13 cellular contexts compared by ENCODE assay signal in the genomic region with DNA sequence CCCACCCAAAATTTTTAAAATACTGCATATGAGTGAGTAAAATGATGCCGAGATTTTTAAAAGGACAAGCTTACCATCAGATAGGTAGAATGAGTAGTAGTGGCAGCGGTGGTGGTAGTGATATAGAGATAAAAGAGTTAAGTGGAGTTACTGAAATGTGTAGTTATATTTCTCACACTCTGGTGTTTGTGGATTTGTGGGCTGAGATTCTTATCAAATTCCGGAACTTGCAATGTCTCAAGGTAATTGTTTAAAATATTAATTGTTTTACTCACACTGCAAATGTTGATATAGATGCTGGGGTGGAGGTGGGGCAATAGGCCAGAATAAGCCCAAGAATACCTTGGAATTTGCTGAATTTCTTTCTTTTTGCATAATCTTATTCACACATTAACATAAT. TPM values are rescaled to one million over a fixed set of nuclear protein-coding genes. Genes with fewer than 3 reads are reported as not detected.
DNase-seq lines count a peak whose midpoint lies in the region; ATAC-seq and TF ChIP-seq lines count a peak whose summit lies in the region.
"Had no signal": no experiment of that assay in that cellular context is flagged by ENCODE, and none has a peak within 500 bp of the region (broad histone marks: within the 10 kb centered on the region; RNA-seq: fewer than 3 reads in every experiment).

No MANE protein-coding gene starts in this region.

- intact Hi-C loops in CD8-positive, alpha-beta T cell (cut with DNase I, micrococcal nuclease) = no loop called here
- intact Hi-C loops in sigmoid colon (cut with DNase I) (no loop called here), CD14-positive monocyte (cut with micrococcal nuclease) (no loop called here)

- no peaks in the 10 kb centered on the region for H3K9me3 ChIP-seq in CD8-positive, alpha-beta T cell (ENCODE audit: low read length)
- no peaks in the 10 kb centered on the region for H3K9me3 ChIP-seq in sigmoid colon
- H3K9me3 ChIP-seq: BLaER1 treated with 17β-estradiol and CSF1 and Interleukin-3, amounts not matched to agents 10 nM and 100 nM; MG63 had no signal

- no peaks in the 10 kb centered on the region for H3K9me3 Mint-ChIP-seq in CD8-positive, alpha-beta T cell
- H3K9me3 Mint-ChIP-seq in activated naive CD4-positive, alpha-beta T cell treated with anti-CD3 and anti-CD28 coated beads, Interleukin-2, amount 10 ng/mL, durations not matched to agents 7 days and 5 days = no peaks in the 10 kb centered on the region
- no peaks in the 10 kb centered on the region for H3K9me3 Mint-ChIP-seq in HFFc6
- no peaks in the 10 kb centered on the region for H3K9me3 Mint-ChIP-seq in CD14-positive monocyte
- H3K9me3 Mint-ChIP-seq: type B pancreatic cell had no signal

- TF ChIP-seq EP300 in sigmoid colon (IDR thresholded peaks at IDR 0.05) = no peak

- no peaks in the 10 kb centered on the region for H3K36me3 Mint-ChIP-seq in CD8-positive, alpha-beta T cell
- H3K36me3 Mint-ChIP-seq in activated naive CD4-positive, alpha-beta T cell treated with anti-CD3 and anti-CD28 coated beads, Interleukin-2, amount 10 ng/mL, durations not matched to agents 7 days and 5 days = no peaks in the 10 kb centered on the region
- H3K36me3 Mint-ChIP-seq in HFFc6 (ENCODE audit: low read depth) (no peaks in the 10 kb centered on the region), CD14-positive monocyte (no peaks in the 10 kb centered on the region)
- H3K36me3 Mint-ChIP-seq: type B pancreatic cell had no signal

- no peak overlapping the region for H3K27ac ChIP-seq in CD8-positive, alpha-beta T cell (ENCODE audit: low read depth, low read length)
- no peak overlapping the region for H3K27ac ChIP-seq in sigmoid colon
- H3K27ac ChIP-seq: BLaER1 treated with 17β-estradiol and CSF1 and Interleukin-3, amounts not matched to agents 10 nM and 100 nM had no signal

- H3K27me3 ChIP-seq in CD8-positive, alpha-beta T cell (ENCODE audit: insufficient read depth, low read length) = no peaks in the 10 kb centered on the region
- H3K27me3 ChIP-seq in sigmoid colon = no peaks in the 10 kb centered on the region
- H3K27me3 ChIP-seq: BLaER1 treated with 17β-estradiol and CSF1 and Interleukin-3, amounts not matched to agents 10 nM and 100 nM; MG63 had no signal

- peaks cover 25% of the 10 kb centered on the region for H3K4me1 ChIP-seq in CD8-positive, alpha-beta T cell (ENCODE audit: insufficient read depth, low read length)
- no peaks in the 10 kb centered on the region for H3K4me1 ChIP-seq in sigmoid colon
- H3K4me1 ChIP-seq: BLaER1 treated with 17β-estradiol and CSF1 and Interleukin-3, amounts not matched to agents 10 nM and 100 nM had no signal

- TF ChIP-seq POLR2A in sigmoid colon (IDR thresholded peaks at IDR 0.05) = no peak

- ATAC-seq in CD8-positive, alpha-beta T cell = peak; percentile 80
- peak; percentile 43 for ATAC-seq in GM19395 (IDR thresholded peaks at IDR 0.05; ENCODE audit: unreplicated experiment)
- ATAC-seq in HG03175 (IDR thresholded peaks at IDR 0.05; ENCODE audit: unreplicated experiment) = peak; percentile 62

- H3K4me3 Mint-ChIP-seq in CD8-positive, alpha-beta T cell = peak overlapping the region; percentile 62
- peak overlapping the region; percentile 17 for H3K4me3 Mint-ChIP-seq in activated naive CD4-positive, alpha-beta T cell treated with anti-CD3 and anti-CD28 coated beads, Interleukin-2, amount 10 ng/mL, durations not matched to agents 7 days and 5 days
- H3K4me3 Mint-ChIP-seq in HFFc6 = no peak overlapping the region
- H3K4me3 Mint-ChIP-seq in CD14-positive monocyte = no peak overlapping the region
- H3K4me3 Mint-ChIP-seq: type B pancreatic cell had no signal

- H3K27ac Mint-ChIP-seq in CD8-positive, alpha-beta T cell = no peak overlapping the region
- peak overlapping the region; percentile 74 for H3K27ac Mint-ChIP-seq in activated naive CD4-positive, alpha-beta T cell treated with anti-CD3 and anti-CD28 coated beads, Interleukin-2, amount 10 ng/mL, durations not matched to agents 7 days and 5 days
- no peak overlapping the region for H3K27ac Mint-ChIP-seq in HFFc6
- H3K27ac Mint-ChIP-seq in CD14-positive monocyte = no peak overlapping the region
- H3K27ac Mint-ChIP-seq: type B pancreatic cell had no signal

- CTCF ChIA-PET in CD8-positive, alpha-beta T cell (lab: Charles Lee) = interaction anchor here (1.2 to 1.4 kb wide), 3 partner anchors 11 to 84 kb away, joined by 3 to 4 read pairs (median 4); no protein-coding TSS in a partner anchor
- CTCF ChIA-PET in activated naive CD4-positive, alpha-beta T cell treated with anti-CD3 and anti-CD28 coated beads, Interleukin-2, amount 10 ng/mL, durations not matched to agents 7 days and 5 days (lab: Charles Lee) = interaction anchor here (1.1 to 2.1 kb wide), 6 partner anchors 9 to 99 kb away, joined by 3 to 7 read pairs (median 4); no protein-coding TSS in a partner anchor

- H3K27me3 Mint-ChIP-seq in CD8-positive, alpha-beta T cell (ENCODE audit: low read depth) = peaks cover 2% of the 10 kb centered on the region
- H3K27me3 Mint-ChIP-seq in activated naive CD4-positive, alpha-beta T cell treated with anti-CD3 and anti-CD28 coated beads, Interleukin-2, amount 10 ng/mL, durations not matched to agents 7 days and 5 days = peaks cover 5% of the 10 kb centered on the region
- no peaks in the 10 kb centered on the region; the same call in none of the 2 replicates for H3K27me3 Mint-ChIP-seq in HFFc6 (ENCODE audit: insufficient read depth)
- H3K27me3 Mint-ChIP-seq in CD14-positive monocyte (ENCODE audit: low read depth in 3 of 3) = peaks cover 0 to 7% (median 5%) of the 10 kb centered on the region in 3 donors
- H3K27me3 Mint-ChIP-seq: type B pancreatic cell had no signal

- H3K36me3 ChIP-seq in CD8-positive, alpha-beta T cell (ENCODE audit: insufficient read depth, low read length) = no peaks in the 10 kb centered on the region
- H3K36me3 ChIP-seq in sigmoid colon = no peaks in the 10 kb centered on the region
- H3K36me3 ChIP-seq: BLaER1 treated with 17β-estradiol and CSF1 and Interleukin-3, amounts not matched to agents 10 nM and 100 nM; MG63 had no signal

- peak in 2 of 7 experiments; percentile 18 to 29 for DNase-seq in CD8-positive, alpha-beta T cell
- DNase-seq in activated naive CD4-positive, alpha-beta T cell treated with anti-CD3 and anti-CD28 coated beads, Interleukin-2, amount 10 ng/mL, durations not matched to agents 7 days and 5 days = peak; percentile 35
- no peak for DNase-seq in sigmoid colon
- DNase-seq in HFFc6 = no peak
- DNase-seq in CD14-positive monocyte (ENCODE audit: low spot score) = no peak
- DNase-seq in NCI-H2196 (lab: John Stamatoyannopoulos, UW; ENCODE audit: unreplicated experiment) = no peak
- DNase-seq: anterior cingulate cortex, erythroblast, MG63 had no signal

- H3K4me1 Mint-ChIP-seq in CD8-positive, alpha-beta T cell (ENCODE audit: low read depth) = peaks cover 31% of the 10 kb centered on the region
- peaks cover 44% of the 10 kb centered on the region for H3K4me1 Mint-ChIP-seq in activated naive CD4-positive, alpha-beta T cell treated with anti-CD3 and anti-CD28 coated beads, Interleukin-2, amount 10 ng/mL, durations not matched to agents 7 days and 5 days
- H3K4me1 Mint-ChIP-seq in HFFc6 (ENCODE audit: low read depth) (peaks cover 28% of the 10 kb centered on the region), CD14-positive monocyte (peaks cover 7% of the 10 kb centered on the region)

- no peak for TF ChIP-seq CTCF in CD8-positive, alpha-beta T cell (IDR thresholded peaks at IDR 0.05)
- TF ChIP-seq CTCF in sigmoid colon (IDR thresholded peaks at IDR 0.05) (no peak), HFFc6 (IDR thresholded peaks at IDR 0.05) (no peak), CD14-positive monocyte (IDR thresholded peaks at IDR 0.05) (no peak)

- H3K4me3 ChIP-seq in CD8-positive, alpha-beta T cell (ENCODE audit: low read depth, low read length) = peak overlapping the region; percentile 20
- no peak overlapping the region for H3K4me3 ChIP-seq in sigmoid colon
- H3K4me3 ChIP-seq: BLaER1 treated with 17β-estradiol and CSF1 and Interleukin-3, amounts not matched to agents 10 nM and 100 nM; MG63 had no signal

- 55 to 81% methylated on average over 3 of the region's 3 CpGs for WGBS in sigmoid colon, 2 donors

- POLR2A ChIA-PET in CD8-positive, alpha-beta T cell (lab: Charles Lee) = interaction anchor here (0.6 to 4.7 kb wide), 2 partner anchors 13 to 202 kb away, joined by 3 to 40 read pairs; a partner anchor contains a TSS

RNA-seq across cellular contexts. Expression of a gene that starts 12.8 kb away (rescaled TPM):
- total RNA-seq in CD8-positive, alpha-beta T cell = 10 to 100 TPM; 17.0 to 19.9 TPM
- 10 to 100 TPM; 55.7 to 81.3 (median 62.3) TPM for total RNA-seq in sigmoid colon
- polyA plus RNA-seq in sigmoid colon (1 to 10 TPM; 3.5 to 9.1 (median 3.6) TPM), CD14-positive monocyte (10 to 100 TPM; 19.5 to 20.4 TPM)
- total RNA-seq in HFFc6 (2021; fragmentation: NEBNext Ultra II Directional; extraction: Animal tissue kit (Norgen Biotek cat#: 25700)) = 10 to 100 TPM; 19.6 to 27.5 (median 24.6) TPM

Comparison
In these comparisons a context has a peak if more than half of its experiments do, and no peak if none do; other contexts are left out.
1. H3K4me3 Mint-ChIP-seq: peak in CD8-positive, alpha-beta T cell (single experiment) and activated naive CD4-positive, alpha-beta T cell treated with anti-CD3 and anti-CD28 coated beads, Interleukin-2, amount 10 ng/mL, durations not matched to agents 7 days and 5 days (single experiment); none in HFFc6 (single experiment) and CD14-positive monocyte (0 of 2).
2. Peak in every context shown above with its lines, with median percentiles within 50 percentile points of each other: ATAC-seq.